10 cellular contexts compared by ENCODE assay signal in the genomic region with DNA sequence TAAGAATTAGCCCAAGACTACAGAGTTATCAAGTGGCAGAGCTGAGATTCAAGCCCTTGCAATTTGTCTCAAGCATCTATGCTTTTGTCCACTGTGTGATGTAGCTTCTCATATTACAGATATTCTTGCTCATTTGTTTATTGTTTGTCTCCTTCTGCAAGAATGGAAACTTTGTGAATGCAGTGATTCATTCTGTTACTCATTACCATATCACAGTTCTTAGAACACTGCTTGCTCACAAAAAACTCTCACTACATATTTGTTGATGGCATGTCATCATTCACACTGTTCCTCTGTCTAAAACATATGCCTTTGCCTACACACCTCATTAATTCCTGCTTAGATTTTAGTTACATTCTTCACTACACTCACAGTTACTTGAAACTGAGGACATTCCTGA.
DNase-seq lines count a peak whose midpoint lies in the region; ATAC-seq, FAIRE-seq and TF ChIP-seq lines count a peak whose summit lies in the region.
"Had no signal": no experiment of that assay in that cellular context is flagged by ENCODE, and none has a peak within 500 bp of the region (broad histone marks: within the 10 kb centered on the region; RNA-seq: fewer than 3 reads in every experiment).

No MANE protein-coding gene starts in this region.

- H3K27ac Mint-ChIP-seq in natural killer cell, result no peak overlapping the region
- H3K27ac Mint-ChIP-seq: activated CD4-positive, alpha-beta memory T cell treated with anti-CD3 and anti-CD28 coated beads for 36 hours had no signal

- peak; percentile 91 to 100 for ATAC-seq in A549
- ATAC-seq in GM19397 (IDR thresholded peaks at IDR 0.05; ENCODE audit: unreplicated experiment), result peak; percentile 87
- peak; percentile 71 for ATAC-seq in HG03460 (IDR thresholded peaks at IDR 0.05; ENCODE audit: unreplicated experiment)
- no peak for ATAC-seq in natural killer cell

- no peak for TF ChIP-seq CTCF in A549 (IDR thresholded peaks at IDR 0.05)
- TF ChIP-seq CTCF in natural killer cell (IDR thresholded peaks at IDR 0.05), result no peak
- no peak for TF ChIP-seq CTCF in suprapubic skin (IDR thresholded peaks at IDR 0.05)

- intact Hi-C loops in natural killer cell (cut with micrococcal nuclease), result no loop called here

- H3K36me3 ChIP-seq in suprapubic skin, result no peaks in the 10 kb centered on the region

- FAIRE-seq in A549 (lab: Jason Lieb, UNC) (peak; percentile 83), frontal cortex (lab: Jason Lieb, UNC) (no peak)

- TF ChIP-seq POLR2A in A549 (IDR thresholded peaks at IDR 0.05; ENCODE audit: low read length) (no peak), suprapubic skin (IDR thresholded peaks at IDR 0.05) (no peak)

- no peaks in the 10 kb centered on the region for H3K9me3 ChIP-seq in A549
- no peaks in the 10 kb centered on the region for H3K9me3 ChIP-seq in suprapubic skin

- H3K4me1 Mint-ChIP-seq in natural killer cell, result no peaks in the 10 kb centered on the region

- H3K9me3 Mint-ChIP-seq in natural killer cell, result peaks cover 3 to 7% of the 10 kb centered on the region in 2 donors
- H3K9me3 Mint-ChIP-seq: activated CD4-positive, alpha-beta memory T cell treated with anti-CD3 and anti-CD28 coated beads for 36 hours had no signal

- H3K4me3 Mint-ChIP-seq in natural killer cell, result no peak overlapping the region
- H3K4me3 Mint-ChIP-seq: activated CD4-positive, alpha-beta memory T cell treated with anti-CD3 and anti-CD28 coated beads for 36 hours had no signal

- no peaks in the 10 kb centered on the region for H3K36me3 Mint-ChIP-seq in natural killer cell
- H3K36me3 Mint-ChIP-seq: activated CD4-positive, alpha-beta memory T cell treated with anti-CD3 and anti-CD28 coated beads for 36 hours had no signal

- peaks cover 18% of the 10 kb centered on the region; the same call in 2 of the 3 replicates for H3K4me1 ChIP-seq in A549
- H3K4me1 ChIP-seq in suprapubic skin, result no peaks in the 10 kb centered on the region

- H3K27ac ChIP-seq in A549, result peak overlapping the region in 1 of 2 experiments; percentile 28; a peak in 1 of 6 replicates
- H3K27ac ChIP-seq in epithelial cell of prostate, result peak overlapping the region; percentile 21
- no peak overlapping the region for H3K27ac ChIP-seq in suprapubic skin

- no peak for TF ChIP-seq EP300 in A549 (IDR thresholded peaks at IDR 0.05)
- TF ChIP-seq EP300 in suprapubic skin (IDR thresholded peaks at IDR 0.05), result no peak

- no peaks in the 10 kb centered on the region for H3K27me3 ChIP-seq in suprapubic skin

- no peak overlapping the region for H3K4me3 ChIP-seq in A549
- H3K4me3 ChIP-seq in suprapubic skin, result no peak overlapping the region

- POLR2A ChIA-PET in A549 (lab: Yijun Ruan, JAX), result no interaction called here

- peak overlapping the region; percentile 56 for H3K4me2 ChIP-seq in A549

- H3K27me3 Mint-ChIP-seq in natural killer cell (ENCODE audit: low read depth in 2 of 2), result no peaks in the 10 kb centered on the region
- H3K27me3 Mint-ChIP-seq: activated CD4-positive, alpha-beta memory T cell treated with anti-CD3 and anti-CD28 coated beads for 36 hours had no signal

- peak; percentile 25 to 74 for DNase-seq in A549 (ENCODE audit: low read depth in 1 of 2, low spot score in 1 of 2)
- peak; percentile 82 for DNase-seq in epithelial cell of prostate (ENCODE audit: low read depth, low spot score)
- DNase-seq in natural killer cell, result no peak
- DNase-seq in NCI-H2227 (lab: John Stamatoyannopoulos, UW; ENCODE audit: unreplicated experiment), result no peak
- no peak for DNase-seq in frontal cortex (ENCODE audit: low spot score in 2 of 2)
- no peak for DNase-seq in suprapubic skin (ENCODE audit: low spot score in 2 of 2)
- DNase-seq: activated CD4-positive, alpha-beta memory T cell treated with anti-CD3 and anti-CD28 coated beads for 36 hours; MV-4-11 had no signal

- no peak for TF ChIP-seq RAD21 in A549 (conservative IDR thresholded peaks at IDR 0.05 in 1 of 2, IDR thresholded peaks at IDR 0.05 in 1 of 2)

- CTCF ChIA-PET in A549 (lab: Yijun Ruan, JAX), result no interaction called here

TF ChIP-seq in A549, 52 proteins besides CTCF, POLR2A, EP300 and RAD21 (continues in another document):
- TF ChIP-seq RFX5 (IDR thresholded peaks at IDR 0.05) (no peak), GATA3 (IDR thresholded peaks at IDR 0.05; ENCODE audit: borderline replicate concordance) (peak; percentile 64; the same call in 1 of the 2 replicates), ZNF302 (CRISPR knock-in tag; IDR thresholded peaks at IDR 0.05) (no peak), HOXA7 (CRISPR knock-in tag; IDR thresholded peaks at IDR 0.05) (no peak), ZC3H11A (IDR thresholded peaks at IDR 0.05) (no peak), ZFP36 (IDR thresholded peaks at IDR 0.05; ENCODE audit: borderline replicate concordance, partially characterized antibody) (no peak), E2F6 (IDR thresholded peaks at IDR 0.05; ENCODE audit: borderline replicate concordance, low read depth) (no peak), TP53 (CRISPR knock-in tag; IDR thresholded peaks at IDR 0.05) (no peak), HEYL (CRISPR knock-in tag; IDR thresholded peaks at IDR 0.05) (no peak), HOXB13 (CRISPR knock-in tag; IDR thresholded peaks at IDR 0.05; ENCODE audit: low read depth) (no peak), CHD4 (IDR thresholded peaks at IDR 0.05; ENCODE audit: borderline replicate concordance) (no peak), FOSB (CRISPR knock-in tag; IDR thresholded peaks at IDR 0.05) (no peak), HDAC2 (IDR thresholded peaks at IDR 0.05) (no peak), FOXS1 (CRISPR knock-in tag; IDR thresholded peaks at IDR 0.05) (no peak), MYC (IDR thresholded peaks at IDR 0.05; ENCODE audit: borderline replicate concordance, low read length) (no peak), CHD2 (IDR thresholded peaks at IDR 0.05; ENCODE audit: low read length, partially characterized antibody) (no peak), JUN (IDR thresholded peaks at IDR 0.05) (no peak), KDM5A (IDR thresholded peaks at IDR 0.05) (no peak), EHF (CRISPR knock-in tag; IDR thresholded peaks at IDR 0.05) (no peak), NPAS2 (CRISPR knock-in tag; IDR thresholded peaks at IDR 0.05; ENCODE audit: borderline replicate concordance) (no peak), REST (IDR thresholded peaks at IDR 0.05) (no peak), CBX2 (IDR thresholded peaks at IDR 0.05; ENCODE audit: borderline replicate concordance, low read depth) (no peak), RNF2 (IDR thresholded peaks at IDR 0.05; ENCODE audit: borderline replicate concordance, low read depth) (no peak), SMC3 (IDR thresholded peaks at IDR 0.05) (no peak), RARB (CRISPR knock-in tag; IDR thresholded peaks at IDR 0.05) (no peak), RCOR1 (IDR thresholded peaks at IDR 0.05; ENCODE audit: low read depth, low read length) (no peak), MAX (IDR thresholded peaks at IDR 0.05) (0 out of 2 replicates have a peak, but pooled peaks have one; percentile 35)
- TF ChIP-seq, protein P1, sequence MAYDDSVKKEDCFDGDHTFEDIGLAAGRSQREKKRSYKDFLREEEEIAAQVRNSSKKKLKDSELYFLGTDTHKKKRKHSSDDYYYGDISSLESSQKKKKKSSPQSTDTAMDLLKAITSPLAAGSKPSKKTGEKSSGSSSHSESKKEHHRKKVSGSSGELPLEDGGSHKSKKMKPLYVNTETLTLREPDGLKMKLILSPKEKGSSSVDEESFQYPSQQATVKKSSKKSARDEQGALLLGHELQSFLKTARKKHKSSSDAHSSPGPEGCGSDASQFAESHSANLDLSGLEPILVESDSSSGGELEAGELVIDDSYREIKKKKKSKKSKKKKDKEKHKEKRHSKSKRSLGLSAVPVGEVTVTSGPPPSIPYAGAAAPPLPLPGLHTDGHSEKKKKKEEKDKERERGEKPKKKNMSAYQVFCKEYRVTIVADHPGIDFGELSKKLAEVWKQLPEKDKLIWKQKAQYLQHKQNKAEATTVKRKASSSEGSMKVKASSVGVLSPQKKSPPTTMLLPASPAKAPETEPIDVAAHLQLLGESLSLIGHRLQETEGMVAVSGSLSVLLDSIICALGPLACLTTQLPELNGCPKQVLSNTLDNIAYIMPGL (CRISPR knock-in tag; IDR thresholded peaks at IDR 0.05; ENCODE audit: borderline replicate concordance), result no peak

Comparison
In these comparisons a context has a peak if more than half of its experiments do, and no peak if none do; other contexts are left out.
1. ATAC-seq: peak in A549 (2 of 2), GM19397 (single experiment) and HG03460 (single experiment); none in natural killer cell (0 of 3).
2. DNase-seq: peak in A549 (2 of 2) and epithelial cell of prostate (single experiment); none in natural killer cell (single experiment), NCI-H2227 (single experiment), frontal cortex (0 of 2) and suprapubic skin (0 of 2).